In the genomic region with DNA sequence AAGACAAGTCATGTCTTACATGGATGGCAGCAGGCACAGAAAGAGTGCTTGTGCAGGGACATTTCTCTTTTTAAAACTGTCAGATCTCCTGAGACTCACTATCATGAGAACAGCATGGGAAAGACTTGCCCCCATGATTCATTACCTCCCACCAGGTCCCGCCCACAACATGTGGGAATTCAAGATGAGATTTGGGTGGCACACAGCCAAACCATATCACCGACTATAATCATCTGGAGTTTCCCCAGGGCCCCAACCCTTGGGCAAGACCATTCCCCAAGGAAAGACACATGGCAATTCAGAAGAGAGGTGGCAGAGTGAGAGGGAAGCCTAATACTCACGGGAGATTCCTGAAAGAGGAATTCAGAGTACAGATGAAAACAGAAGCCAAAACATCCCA, we compare ENCODE assay signal across 15 cellular contexts.
"Had no signal": no experiment of that assay in that cellular context is flagged by ENCODE, and none has a peak within 500 bp of the region (broad histone marks: within the 10 kb centered on the region; RNA-seq: fewer than 3 reads in every experiment).

No MANE protein-coding gene starts in this region.

- FAIRE-seq: colon, endometrium had no signal

- DNase-seq: activated CD4-positive, alpha-beta T cell treated with anti-CD3 and anti-CD28 coated beads, Interleukin-2, amount 50 U/mL, for 48 hours; activated naive CD4-positive, alpha-beta T cell treated with anti-CD3 and anti-CD28 coated beads, Interleukin-2, amount 10 ng/mL, durations not matched to agents 7 days and 5 days; naive B cell; ovary; stimulated activated CD4-positive, alpha-beta T cell treated with anti-CD3 and anti-CD28 coated beads, Interleukin-15, amount 100 ng/mL, for 24 hours; stimulated activated CD4-positive, alpha-beta T cell treated with anti-CD3 and anti-CD28 coated beads, Interleukin-4, amount 100 ng/mL, for 1 hour; stimulated activated naive B cell treated with anti-CD40 and anti-IgM and Interleukin-4, amounts not matched to agents 10 μg/mL and 1 μg/mL and 100 μg/mL, for 72 hours; T-cell; tibial artery; WERI-Rb-1 had no signal

- ATAC-seq: esophagus mucosa; stimulated activated naive B cell treated with anti-CD40 and anti-IgM and Interleukin-4, amounts not matched to agents 10 μg/mL and 1 μg/mL and 100 μg/mL, for 72 hours; T-cell had no signal

- H3K4me3 ChIP-seq: ovary, skin epidermis, tibial artery, vagina had no signal

- H3K27me3 ChIP-seq: ovary, tibial artery, vagina had no signal

- H3K4me1 ChIP-seq: vagina had no signal

- H3K9me3 ChIP-seq: ovary, tibial artery, vagina had no signal

- H3K36me3 ChIP-seq: ovary, tibial artery, vagina, WERI-Rb-1 had no signal

- H3K27ac ChIP-seq: ovary, skin epidermis, tibial artery, vagina, WERI-Rb-1 had no signal
